Comparison of ENCODE assay signal across 12 cellular contexts in genomic region chr5:39200081-39200480, GRCh38. TPM values are rescaled to one million over a fixed set of nuclear protein-coding genes. Genes with fewer than 3 reads are reported as not detected.
A peak's percentile ranks its signal among the peaks of the same experiment; 100 is the strongest.
DNase-seq lines count a peak whose midpoint lies in the region; ATAC-seq lines count a peak whose summit lies in the region.
"Had no signal": no experiment of that assay in that cellular context is flagged by ENCODE, and none has a peak within 500 bp of the region (broad histone marks: within the 10 kb centered on the region; RNA-seq: fewer than 3 reads in every experiment).

No MANE protein-coding gene starts in this region.

- in situ Hi-C loops in GM23248 (cut with MboI), result loop anchor here (25.0 kb wide), 1 partner anchor 362 kb away; no protein-coding TSS in a partner anchor

- H3K4me1 ChIP-seq in CD4-positive, CD25-positive, alpha-beta regulatory T cell (ENCODE audit: control insufficient read depth, insufficient read depth, low read length, poor library complexity, severe bottlenecking), result peaks cover 52% of the 10 kb centered on the region
- peaks cover 24% of the 10 kb centered on the region for H3K4me1 ChIP-seq in GM23248 (ENCODE audit: insufficient read depth)

- peaks cover 10% of the 10 kb centered on the region for H3K36me3 ChIP-seq in CD4-positive, CD25-positive, alpha-beta regulatory T cell (ENCODE audit: control insufficient read depth, insufficient read depth, low read length)
- no peaks in the 10 kb centered on the region for H3K36me3 ChIP-seq in GM23248 (ENCODE audit: low read depth)

- no peaks in the 10 kb centered on the region for H3K79me2 ChIP-seq in GM23248 (ENCODE audit: insufficient read depth)

- peak overlapping the region; percentile 92 to 98 (median 93) for H3K27ac Mint-ChIP-seq in CD4-positive, CD25-positive, alpha-beta regulatory T cell
- peak overlapping the region; percentile 91 to 96 for H3K27ac Mint-ChIP-seq in activated naive CD4-positive, alpha-beta T cell treated with anti-CD3 and anti-CD28 coated beads, Interleukin-2, amount 50 U/mL, for 72 hours
- peak overlapping the region; percentile 98 to 99 for H3K27ac Mint-ChIP-seq in natural killer cell treated with Interleukin-12 subunit alpha and Interleukin-12 subunit beta and Interleukin-15 and Interleukin-18, amount 100 ng/mL, for 72 hours

- no peaks in the 10 kb centered on the region for H3K9me3 ChIP-seq in CD4-positive, CD25-positive, alpha-beta regulatory T cell (ENCODE audit: control insufficient read depth in 2 of 2, low read length in 2 of 2)
- no peaks in the 10 kb centered on the region for H3K9me3 ChIP-seq in GM23248 (ENCODE audit: low read depth)

- H3K4me1 Mint-ChIP-seq in CD4-positive, CD25-positive, alpha-beta regulatory T cell, result peaks cover 18 to 43% (median 32%) of the 10 kb centered on the region in 4 donors
- peaks cover 58 to 70% of the 10 kb centered on the region in 2 donors for H3K4me1 Mint-ChIP-seq in natural killer cell treated with Interleukin-12 subunit alpha and Interleukin-12 subunit beta and Interleukin-15 and Interleukin-18, amount 100 ng/mL, for 72 hours (ENCODE audit: low read depth in 2 of 2)

- H3K36me3 Mint-ChIP-seq in CD4-positive, CD25-positive, alpha-beta regulatory T cell, result peaks cover 41% of the 10 kb centered on the region
- H3K36me3 Mint-ChIP-seq in activated naive CD4-positive, alpha-beta T cell treated with anti-CD3 and anti-CD28 coated beads, Interleukin-2, amount 50 U/mL, for 72 hours, result peaks cover 31 to 33% of the 10 kb centered on the region in 2 donors
- peaks cover 5% of the 10 kb centered on the region for H3K36me3 Mint-ChIP-seq in natural killer cell treated with Interleukin-12 subunit alpha and Interleukin-12 subunit beta and Interleukin-15 and Interleukin-18, amount 100 ng/mL, for 72 hours

- H3K9ac ChIP-seq in GM23248, result no peak overlapping the region

- peak overlapping the region; percentile 42; the same call in 1 of the 2 replicates for H2AFZ ChIP-seq in GM23248

- peak overlapping the region; percentile 84 for H3K27ac ChIP-seq in CD4-positive, CD25-positive, alpha-beta regulatory T cell (ENCODE audit: insufficient read depth, low read length, poor library complexity, severe bottlenecking)
- no peak overlapping the region for H3K27ac ChIP-seq in GM23248
- H3K27ac ChIP-seq: coronary artery had no signal

- peak in 1 of 2 donors; percentile 9 for ATAC-seq in CD4-positive, CD25-positive, alpha-beta regulatory T cell (ENCODE audit: low read depth in 2 of 2)
- ATAC-seq in activated naive CD4-positive, alpha-beta T cell treated with anti-CD3 and anti-CD28 coated beads, Interleukin-2, amount 50 U/mL, for 72 hours, result no peak
- peak; percentile 37 to 58 for ATAC-seq in natural killer cell treated with Interleukin-12 subunit alpha and Interleukin-12 subunit beta and Interleukin-15 and Interleukin-18, amount 100 ng/mL, for 72 hours
- ATAC-seq in GM18517 (IDR thresholded peaks at IDR 0.05; ENCODE audit: unreplicated experiment), result no peak

- H3K27me3 ChIP-seq in CD4-positive, CD25-positive, alpha-beta regulatory T cell (ENCODE audit: control insufficient read depth, insufficient read depth, low read length), result no peaks in the 10 kb centered on the region
- H3K27me3 ChIP-seq in GM23248 (replicated peaks; ENCODE audit: insufficient read depth), result no peaks in the 10 kb centered on the region

- no peak overlapping the region for H3K4me2 ChIP-seq in GM23248 (ENCODE audit: unreplicated experiment)

- H3K27me3 Mint-ChIP-seq in CD4-positive, CD25-positive, alpha-beta regulatory T cell, result no peaks in the 10 kb centered on the region
- no peaks in the 10 kb centered on the region for H3K27me3 Mint-ChIP-seq in natural killer cell treated with Interleukin-12 subunit alpha and Interleukin-12 subunit beta and Interleukin-15 and Interleukin-18, amount 100 ng/mL, for 72 hours

- peak overlapping the region; percentile 94 to 99 (median 96) for H3K4me3 Mint-ChIP-seq in CD4-positive, CD25-positive, alpha-beta regulatory T cell
- peak overlapping the region; percentile 92 for H3K4me3 Mint-ChIP-seq in natural killer cell treated with Interleukin-12 subunit alpha and Interleukin-12 subunit beta and Interleukin-15 and Interleukin-18, amount 100 ng/mL, for 72 hours

- no peaks in the 10 kb centered on the region for H4K20me1 ChIP-seq in GM23248 (ENCODE audit: insufficient read depth)

- no peaks in the 10 kb centered on the region for H3K9me3 Mint-ChIP-seq in CD4-positive, CD25-positive, alpha-beta regulatory T cell
- H3K9me3 Mint-ChIP-seq in activated naive CD4-positive, alpha-beta T cell treated with anti-CD3 and anti-CD28 coated beads, Interleukin-2, amount 50 U/mL, for 72 hours, result no peaks in the 10 kb centered on the region
- no peaks in the 10 kb centered on the region for H3K9me3 Mint-ChIP-seq in natural killer cell treated with Interleukin-12 subunit alpha and Interleukin-12 subunit beta and Interleukin-15 and Interleukin-18, amount 100 ng/mL, for 72 hours

- 57 to 66% methylated on average over 4 of the region's 4 CpGs for WGBS in GM23248 (ENCODE audit: low coverage in 1 of 2, low lambda C conversion rate in 2 of 2, missing lambda C conversion rate in 2 of 2), 2 experiments

- peak in 1 of 3 donors; percentile 53 for DNase-seq in CD4-positive, CD25-positive, alpha-beta regulatory T cell
- DNase-seq in GM23248 (no peak), cerebellar cortex (ENCODE audit: low spot score) (no peak), NCI-H524 treated with DMSO at 0.1 percent for 48 hours (lab: John Stamatoyannopoulos, UW) (no peak), ureter (ENCODE audit: low spot score) (no peak)
- DNase-seq in activated naive CD4-positive, alpha-beta T cell treated with anti-CD3 and anti-CD28 coated beads, Interleukin-2, amount 50 U/mL, for 72 hours (ENCODE audit: low spot score in 2 of 2), result no peak
- DNase-seq in natural killer cell treated with Interleukin-12 subunit alpha and Interleukin-12 subunit beta and Interleukin-15 and Interleukin-18, amount 100 ng/mL, for 72 hours (ENCODE audit: low spot score), result peak; percentile 69
- DNase-seq: C1 segment of cervical spinal cord, NCI-H1417, NCI-H345 had no signal

- peaks cover 21% of the 10 kb centered on the region for H3F3A ChIP-seq in GM23248 (ENCODE audit: insufficient read depth)

- peak overlapping the region; percentile 100 for H3K4me3 ChIP-seq in CD4-positive, CD25-positive, alpha-beta regulatory T cell (ENCODE audit: low read depth, low read length)
- no peak overlapping the region for H3K4me3 ChIP-seq in GM23248
- H3K4me3 ChIP-seq: coronary artery had no signal

- no peaks in the 10 kb centered on the region for H3K9me2 ChIP-seq in GM23248 (ENCODE audit: insufficient read depth)

RNA-seq across cellular contexts. Expression of gene FYB1, which starts 19.3 kb away (rescaled TPM):
- total RNA-seq in CD4-positive, CD25-positive, alpha-beta regulatory T cell, result 639 TPM
- 100 to 1,000 TPM; 197 to 254 (median 226) TPM for polyA plus RNA-seq in CD4-positive, CD25-positive, alpha-beta regulatory T cell
- under 0.01 TPM in 1 of 2 replicates, not detected in the other for total RNA-seq in GM23248 (2014; rRNA removed; shearing (Covaris generic))
- 0.08 and 0.11 TPM in 2 replicates for polyA plus RNA-seq in GM23248 (2016; fragmentation: Nextera tagmentation; extraction: Ambion mirVana)
- total RNA-seq in activated naive CD4-positive, alpha-beta T cell treated with anti-CD3 and anti-CD28 coated beads, Interleukin-2, amount 50 U/mL, for 72 hours, result 100 to 1,000 TPM; 161 to 168 TPM
- 10 to 100 TPM; 71.9 to 72.8 TPM for total RNA-seq in natural killer cell treated with Interleukin-12 subunit alpha and Interleukin-12 subunit beta and Interleukin-15 and Interleukin-18, amount 100 ng/mL, for 72 hours
- 17.9 TPM for total RNA-seq in ureter

Comparison
In these comparisons a context has a peak if more than half of its experiments do, and no peak if none do; other contexts are left out.
1. ATAC-seq: peak in natural killer cell treated with Interleukin-12 subunit alpha and Interleukin-12 subunit beta and Interleukin-15 and Interleukin-18, amount 100 ng/mL, for 72 hours (2 of 2); none in activated naive CD4-positive, alpha-beta T cell treated with anti-CD3 and anti-CD28 coated beads, Interleukin-2, amount 50 U/mL, for 72 hours (0 of 2) and GM18517 (single experiment).
2. RNA of gene FYB1, which starts 19.3 kb away (total RNA-seq): 639 TPM in CD4-positive, CD25-positive, alpha-beta regulatory T cell (single experiment), 161 to 168 TPM in activated naive CD4-positive, alpha-beta T cell treated with anti-CD3 and anti-CD28 coated beads, Interleukin-2, amount 50 U/mL, for 72 hours, 71.9 to 72.8 TPM in natural killer cell treated with Interleukin-12 subunit alpha and Interleukin-12 subunit beta and Interleukin-15 and Interleukin-18, amount 100 ng/mL, for 72 hours and 17.9 TPM in ureter (single experiment); under 0.01 TPM in GM23248; every median in the first group is over 10 times any median in the second.
3. Peak in every context shown above with its lines, with median percentiles within 50 percentile points of each other: H3K27ac Mint-ChIP-seq.